29 cellular contexts compared by ENCODE assay signal in the genomic region with DNA sequence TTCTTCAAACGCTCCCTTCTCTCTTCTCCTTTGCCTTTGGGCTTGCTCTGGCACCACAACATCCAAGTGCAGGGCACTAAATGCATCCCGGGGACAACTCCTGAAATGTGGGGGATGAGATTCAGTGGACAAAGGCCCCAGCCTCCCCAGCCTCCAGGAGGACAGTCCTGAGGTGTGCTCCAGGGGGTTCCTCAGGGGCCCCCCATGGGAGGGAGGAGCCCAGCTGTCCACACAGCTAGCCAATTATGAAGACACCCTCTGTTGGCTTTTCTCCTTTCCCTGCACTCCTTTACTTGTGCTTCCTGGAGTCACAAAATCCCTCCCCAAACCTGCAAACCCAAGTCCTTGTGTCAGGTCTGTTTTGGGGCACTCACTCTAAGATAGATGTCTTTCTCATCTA.
"Had no signal": no experiment of that assay in that cellular context is flagged by ENCODE, and none has a peak within 500 bp of the region (broad histone marks: within the 10 kb centered on the region; RNA-seq: fewer than 3 reads in every experiment).

No MANE protein-coding gene starts in this region.

- H3K4me3 ChIP-seq: SJCRH30 had no signal

- H3K27me3 ChIP-seq: brain microvascular endothelial cell, SJCRH30 had no signal

- H3K4me1 Mint-ChIP-seq: activated CD4-positive, alpha-beta T cell treated with anti-CD3 and anti-CD28 coated beads, Interleukin-2, amount 10 ng/mL, durations not matched to agents 7 days and 5 days; activated naive CD4-positive, alpha-beta T cell treated with anti-CD3 and anti-CD28 coated beads, Interleukin-2, amount 10 ng/mL, durations not matched to agents 7 days and 5 days had no signal

- H3K27ac ChIP-seq: brain microvascular endothelial cell, SJCRH30, WERI-Rb-1 had no signal

- H3K4me1 ChIP-seq: SJCRH30 had no signal

- H3K36me3 ChIP-seq: brain microvascular endothelial cell, SJCRH30, WERI-Rb-1 had no signal

- H3K9me3 Mint-ChIP-seq: activated CD4-positive, alpha-beta T cell treated with anti-CD3 and anti-CD28 coated beads, Interleukin-2, amount 10 ng/mL, durations not matched to agents 7 days and 5 days had no signal

- H3K36me3 Mint-ChIP-seq: activated naive CD4-positive, alpha-beta T cell treated with anti-CD3 and anti-CD28 coated beads, Interleukin-2, amount 10 ng/mL, durations not matched to agents 7 days and 5 days; activated naive CD8-positive, alpha-beta T cell had no signal

- ATAC-seq: activated CD8-positive, alpha-beta T cell treated with anti-CD3 and anti-CD28 coated beads, Interleukin-2, amount 10 ng/mL, durations not matched to agents 7 days and 5 days; activated naive CD8-positive, alpha-beta T cell treated with anti-CD3 and anti-CD28 coated beads, Interleukin-2, amount 50 U/mL, for 24 hours; Panc1 had no signal

- H3K4me3 Mint-ChIP-seq: activated CD4-positive, alpha-beta T cell treated with anti-CD3 and anti-CD28 coated beads, Interleukin-2, amount 10 ng/mL, durations not matched to agents 7 days and 5 days; activated CD8-positive, alpha-beta T cell treated with anti-CD3 and anti-CD28 coated beads, Interleukin-2, amount 10 ng/mL, durations not matched to agents 7 days and 5 days; activated naive CD4-positive, alpha-beta T cell treated with anti-CD3 and anti-CD28 coated beads, Interleukin-2, amount 10 ng/mL, durations not matched to agents 7 days and 5 days; activated naive CD8-positive, alpha-beta T cell; activated naive CD8-positive, alpha-beta T cell treated with anti-CD3 and anti-CD28 coated beads, Interleukin-2, amount 50 U/mL, for 24 hours; IgD-negative memory B cell had no signal

- H3K9me3 ChIP-seq: SJCRH30, SK-N-SH had no signal

- DNase-seq: activated CD4-positive, alpha-beta T cell treated with anti-CD3 and anti-CD28 coated beads, Interleukin-2, amount 10 ng/mL, durations not matched to agents 7 days and 5 days; activated CD4-positive, alpha-beta T cell treated with anti-CD3 and anti-CD28 coated beads, Interleukin-2, amount 50 U/mL, for 48 hours; activated CD8-positive, alpha-beta memory T cell treated with anti-CD3 and anti-CD28 coated beads, Interleukin-2, amount 50 U/mL, for 4 hours; activated CD8-positive, alpha-beta T cell treated with anti-CD3 and anti-CD28 coated beads, Interleukin-2, amount 10 ng/mL, durations not matched to agents 7 days and 5 days; activated effector memory CD4-positive, alpha-beta T cell treated with Interleukin-2 at 50 U/mL for 16 hours; activated naive CD4-positive, alpha-beta T cell treated with anti-CD3 and anti-CD28 coated beads, Interleukin-2, amount 10 ng/mL, durations not matched to agents 7 days and 5 days; activated naive CD8-positive, alpha-beta T cell treated with anti-CD3 and anti-CD28 coated beads, Interleukin-2, amount 50 U/mL, for 24 hours; activated T-cell treated with anti-CD3 and anti-CD28 coated beads, Interleukin-2, amount 50 U/mL, for 48 hours; aorta; brain microvascular endothelial cell; central memory CD4-positive, alpha-beta T cell; KBM-7; MM.1S; MV-4-11; NCI-H1092; NCI-H1436 treated with DMSO at 0.1 percent for 48 hours; NCI-H1694 treated with DMSO at 0.1 percent for 48 hours; NCI-H2029; NCI-H345; NCI-H524 treated with DMSO at 0.1 percent for 48 hours; SHP77; SJCRH30; SK-N-SH; T-helper 2 cell; T-helper 9 cell; WERI-Rb-1 had no signal

- H3K27ac Mint-ChIP-seq: activated CD4-positive, alpha-beta T cell treated with anti-CD3 and anti-CD28 coated beads, Interleukin-2, amount 10 ng/mL, durations not matched to agents 7 days and 5 days; activated CD8-positive, alpha-beta T cell treated with anti-CD3 and anti-CD28 coated beads, Interleukin-2, amount 10 ng/mL, durations not matched to agents 7 days and 5 days; activated naive CD4-positive, alpha-beta T cell treated with anti-CD3 and anti-CD28 coated beads, Interleukin-2, amount 10 ng/mL, durations not matched to agents 7 days and 5 days; activated naive CD8-positive, alpha-beta T cell; activated naive CD8-positive, alpha-beta T cell treated with anti-CD3 and anti-CD28 coated beads, Interleukin-2, amount 50 U/mL, for 24 hours had no signal
